19 cellular contexts compared by ENCODE assay signal in the genomic region with DNA sequence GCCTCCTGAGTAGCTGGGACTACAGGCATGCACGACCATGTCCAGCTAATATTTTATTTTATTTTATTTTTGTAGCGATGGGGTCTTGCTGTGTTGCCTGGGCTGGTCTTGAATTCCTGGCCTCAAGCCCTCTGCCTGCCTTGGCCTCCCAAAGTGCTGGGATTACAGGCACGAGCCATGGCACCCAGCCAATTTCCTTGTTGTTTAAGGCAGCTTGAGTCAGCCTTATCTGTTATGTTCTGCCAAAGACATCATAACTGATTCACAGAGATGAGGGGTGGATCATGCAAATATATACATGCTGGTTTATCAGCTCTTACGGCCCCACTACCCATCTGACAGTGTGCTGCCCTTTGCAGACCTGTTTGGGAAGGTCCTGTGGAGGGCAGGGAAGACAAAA.
DNase-seq lines count a peak whose midpoint lies in the region; ATAC-seq and TF ChIP-seq lines count a peak whose summit lies in the region.
"Had no signal": no experiment of that assay in that cellular context is flagged by ENCODE, and none has a peak within 500 bp of the region (broad histone marks: within the 10 kb centered on the region; RNA-seq: fewer than 3 reads in every experiment).

No MANE protein-coding gene starts in this region.

- no peak for ATAC-seq in body of pancreas
- ATAC-seq in HG03135 (IDR thresholded peaks at IDR 0.05; ENCODE audit: unreplicated experiment): no peak
- no peak for ATAC-seq in HG03342 (IDR thresholded peaks at IDR 0.05; ENCODE audit: unreplicated experiment)
- ATAC-seq: sciatic nerve; stimulated activated naive CD8-positive, alpha-beta T cell treated with anti-CD3 and anti-CD28 coated beads, Interleukin-15, amount 100 ng/mL, for 72 hours had no signal

- intact Hi-C loops in body of pancreas (cut with DNase I): no loop called here

- H3K4me3 ChIP-seq in BE2C (ENCODE audit: low read depth, low read length) (no peak overlapping the region), body of pancreas (no peak overlapping the region)

- 35 to 36% methylated on average over 4 of the region's 4 CpGs for WGBS in body of pancreas, 2 donors

- H3K27ac ChIP-seq in body of pancreas: no peak overlapping the region

- DNase-seq in BE2C (peak; percentile 58), NCI-H1105 (lab: John Stamatoyannopoulos, UW) (peak; percentile 9), body of pancreas (peak; percentile 35 to 62 (median 54)), kidney tubule cell (ENCODE audit: low spot score) (peak; percentile 21), DMS53 treated with DMSO at 0.1 percent for 48 hours (lab: John Stamatoyannopoulos, UW; ENCODE audit: unreplicated experiment) (no peak), UCSD-AML1 (lab: John Stamatoyannopoulos, UW; ENCODE audit: unreplicated experiment) (no peak)
- DNase-seq: activated CD4-positive, alpha-beta memory T cell treated with anti-CD3 and anti-CD28 coated beads, Interleukin-2, amount 10 ng/mL, durations not matched to agents 7 days and 5 days; activated T-cell treated with anti-CD3 and anti-CD28 coated beads, Interleukin-2, amount 50 U/mL, for 24 hours; CD8-positive, alpha-beta memory T cell; dermis blood vessel endothelial cell; KG1; NCI-H146; NCI-H446 treated with DMSO at 0.1 percent for 48 hours; SHP77 treated with DMSO at 0.1 percent for 48 hours; stimulated activated CD4-positive, alpha-beta T cell treated with anti-CD3 and anti-CD28 coated beads, Interleukin-2, amount 100 ng/mL, for 24 hours; stimulated activated naive CD8-positive, alpha-beta T cell treated with anti-CD3 and anti-CD28 coated beads, Interleukin-15, amount 100 ng/mL, for 72 hours had no signal

- TF ChIP-seq POLR2A in body of pancreas (IDR thresholded peaks at IDR 0.05): no peak

- no peaks in the 10 kb centered on the region for H3K27me3 ChIP-seq in BE2C
- no peaks in the 10 kb centered on the region for H3K27me3 ChIP-seq in body of pancreas

- TF ChIP-seq CTCF in BE2C (IDR thresholded peaks at IDR 0.05; ENCODE audit: low read depth, low read length): no peak
- TF ChIP-seq CTCF in body of pancreas (IDR thresholded peaks at IDR 0.05): no peak

- no peaks in the 10 kb centered on the region for H3K36me3 ChIP-seq in BE2C
- no peaks in the 10 kb centered on the region for H3K36me3 ChIP-seq in body of pancreas (replicated peaks in 1 of 2; ENCODE audit: insufficient read depth in 1 of 2, low read depth in 2 of 2)

- H3K4me1 ChIP-seq in BE2C: no peaks in the 10 kb centered on the region
- no peaks in the 10 kb centered on the region for H3K4me1 ChIP-seq in body of pancreas

- no peaks in the 10 kb centered on the region for H3K9me3 ChIP-seq in BE2C
- no peaks in the 10 kb centered on the region for H3K9me3 ChIP-seq in body of pancreas

Comparison
In these comparisons a context has a peak if more than half of its experiments do, and no peak if none do; other contexts are left out.
1. DNase-seq: peak in BE2C (single experiment), NCI-H1105 (single experiment), body of pancreas (4 of 4) and kidney tubule cell (single experiment); none in DMS53 treated with DMSO at 0.1 percent for 48 hours (single experiment) and UCSD-AML1 (single experiment).